Comparison of ENCODE assay signal across 16 cellular contexts in genomic region chr1:167690053-167690452, GRCh38. TPM values are rescaled to one million over a fixed set of nuclear protein-coding genes. Genes with fewer than 3 reads are reported as not detected.
DNase-seq lines count a peak whose midpoint lies in the region; ATAC-seq, FAIRE-seq and TF ChIP-seq lines count a peak whose summit lies in the region.
"Had no signal": no experiment of that assay in that cellular context is flagged by ENCODE, and none has a peak within 500 bp of the region (broad histone marks: within the 10 kb centered on the region; RNA-seq: fewer than 3 reads in every experiment).

No MANE protein-coding gene starts in this region.

- 0 out of 2 replicates have a peak, but pooled peaks cover 5% of the 10 kb centered on the region for H3F3A ChIP-seq in PC-9 (ENCODE audit: insufficient read depth, low read depth)

- intact Hi-C loops in PC-9 (cut with micrococcal nuclease; ENCODE audit: unreplicated experiment) = no loop called here

- POLR2A ChIA-PET in PC-9 (lab: Charles Lee; ENCODE audit: unreplicated experiment) = no interaction called here
- POLR2A ChIA-PET in H1 (lab: Charles Lee; ENCODE audit: partially characterized antibody) = interaction anchor here (1.6 kb wide), 1 partner anchor 136 kb away, joined by 3 read pairs; the partner anchor contains the start of gene CREG1

- no peak overlapping the region for H2BK120ac ChIP-seq in H1 (replicated peaks; ENCODE audit: low read depth, low read length)

- H3K4me2 ChIP-seq in PC-9 (0 out of 2 replicates have a peak overlapping the region, but pooled peaks have one; percentile 2), H1 (ENCODE audit: insufficient read depth in 1 of 2, low read depth in 2 of 2, low read length in 2 of 2) (no peak overlapping the region)

- no peaks in the 10 kb centered on the region; the same call in 1 of the 2 replicates for H3K23me2 ChIP-seq in H1 (ENCODE audit: low read depth, low read length)

- no peak overlapping the region for H2BK15ac ChIP-seq in H1 (ENCODE audit: low read length)

- H3K9ac ChIP-seq in H1 (replicated peaks in 1 of 4; ENCODE audit: extremely low read depth in 1 of 4, low read depth in 3 of 4, low read length in 3 of 4) = no peak overlapping the region

- H3K9me2 ChIP-seq in PC-9 (ENCODE audit: insufficient read depth) = no peaks in the 10 kb centered on the region

- H3K4me3 ChIP-seq in PC-9 (no peak overlapping the region), H1 (ENCODE audit: extremely low read depth in 1 of 4, insufficient read depth in 2 of 4, low read depth in 3 of 4, low read length in 4 of 4) (no peak overlapping the region)

- H3K36me3 Mint-ChIP-seq in activated T-cell treated with anti-CD3 and anti-CD28 coated beads, Interleukin-2, amount 50 U/mL, for 72 hours (ENCODE audit: insufficient read depth in 2 of 2) = peaks cover 3 to 22% of the 10 kb centered on the region in 2 donors
- peaks cover 50% of the 10 kb centered on the region for H3K36me3 Mint-ChIP-seq in activated T-cell treated with anti-CD3 and anti-CD28 coated beads, Interleukin-2, amount 50 U/mL, for 4 hours (ENCODE audit: insufficient read depth)
- peaks cover 62% of the 10 kb centered on the region for H3K36me3 Mint-ChIP-seq in stimulated activated naive CD8-positive, alpha-beta T cell treated with anti-CD3 and anti-CD28 coated beads, Interleukin-15, Interleukin-2, amounts not matched to agents 100 ng/mL and 50 ng/mL, for 24 hours (ENCODE audit: low read depth)

- H2BK5ac ChIP-seq in H1 (ENCODE audit: low read depth, low read length) = peak overlapping the region; percentile 2; the same call in 1 of the 2 replicates

- no peak for TF ChIP-seq RAD21 in H1 (IDR thresholded peaks at IDR 0.05 in 1 of 2, conservative IDR thresholded peaks at IDR 0.05 in 1 of 2; ENCODE audit: low read depth in 2 of 2, low read length in 2 of 2)

- H4K91ac ChIP-seq in H1 (replicated peaks; ENCODE audit: insufficient read length, low read length) = no peak overlapping the region

- TF ChIP-seq EP300 in H1 (IDR thresholded peaks at IDR 0.05; ENCODE audit: borderline replicate concordance in 1 of 2, low read depth in 2 of 2, low read length in 2 of 2) = no peak

- no peak overlapping the region for H3K56ac ChIP-seq in H1 (replicated peaks; ENCODE audit: insufficient read length, low read depth, low read length)

- H4K20me1 ChIP-seq in PC-9 (ENCODE audit: insufficient read depth) = no peaks in the 10 kb centered on the region
- no peaks in the 10 kb centered on the region for H4K20me1 ChIP-seq in H1 (replicated peaks in 1 of 2; ENCODE audit: control insufficient read depth in 1 of 2, insufficient read depth in 2 of 2, low read length in 2 of 2)

- H3K27me3 ChIP-seq in PC-9 (ENCODE audit: insufficient read depth, low read depth) (no peaks in the 10 kb centered on the region), H1 (replicated peaks in 1 of 4; ENCODE audit: control insufficient read depth in 3 of 4, extremely low read depth in 1 of 4, insufficient read depth in 3 of 4, low read length in 3 of 4) (no peaks in the 10 kb centered on the region; a peak in 1 of 7 replicates)
- H3K27me3 ChIP-seq: BE2C had no signal

- no peak for ATAC-seq in activated T-cell treated with anti-CD3 and anti-CD28 coated beads, Interleukin-2, amount 50 U/mL, for 72 hours (replicated peaks in 1 of 2)
- ATAC-seq in activated T-cell treated with anti-CD3 and anti-CD28 coated beads, Interleukin-2, amount 50 U/mL, for 4 hours = no peak
- no peak for ATAC-seq in omental fat pad (ENCODE audit: low FRiP score)
- ATAC-seq: Panc1, Right ventricle myocardium inferior had no signal

- TF ChIP-seq POLR2A in H1 (IDR thresholded peaks at IDR 0.05; ENCODE audit: control extremely low read depth in 1 of 2, low read depth in 2 of 2, low read length in 2 of 2) = no peak

- no peak overlapping the region for H2BK12ac ChIP-seq in H1 (ENCODE audit: low read depth, low read length)

- no peaks in the 10 kb centered on the region for H3K27me3 Mint-ChIP-seq in activated T-cell treated with anti-CD3 and anti-CD28 coated beads, Interleukin-2, amount 50 U/mL, for 72 hours (ENCODE audit: low read depth)
- no peaks in the 10 kb centered on the region for H3K27me3 Mint-ChIP-seq in activated T-cell treated with anti-CD3 and anti-CD28 coated beads, Interleukin-2, amount 50 U/mL, for 4 hours (ENCODE audit: low read depth)
- no peaks in the 10 kb centered on the region for H3K27me3 Mint-ChIP-seq in stimulated activated naive CD8-positive, alpha-beta T cell treated with anti-CD3 and anti-CD28 coated beads, Interleukin-15, Interleukin-2, amounts not matched to agents 100 ng/mL and 50 ng/mL, for 24 hours

- no peaks in the 10 kb centered on the region for H3K9me3 Mint-ChIP-seq in activated T-cell treated with anti-CD3 and anti-CD28 coated beads, Interleukin-2, amount 50 U/mL, for 72 hours
- H3K9me3 Mint-ChIP-seq in activated T-cell treated with anti-CD3 and anti-CD28 coated beads, Interleukin-2, amount 50 U/mL, for 4 hours = no peaks in the 10 kb centered on the region
- H3K9me3 Mint-ChIP-seq in stimulated activated naive CD8-positive, alpha-beta T cell treated with anti-CD3 and anti-CD28 coated beads, Interleukin-15, Interleukin-2, amounts not matched to agents 100 ng/mL and 50 ng/mL, for 24 hours = no peaks in the 10 kb centered on the region

- WGBS in H1 (ENCODE audit: extremely low coverage in 1 of 2, insufficient coverage in 1 of 2, insufficient read length in 1 of 2, insufficient replicate concordance in 2 of 2, low coverage in 1 of 2, low lambda C conversion rate in 2 of 2, missing lambda C conversion rate in 1 of 2), 2 experiments = 84% methylated on average over 4 of the region's 4 CpGs; no CpG with 5 or more reads in 1 of the 2 experiments

- no peak overlapping the region for H3K4ac ChIP-seq in H1 (replicated peaks; ENCODE audit: insufficient read length, low read depth, low read length)

- H3K27ac ChIP-seq in PC-9 (no peak overlapping the region), H1 (ENCODE audit: low read depth, low read length) (no peak overlapping the region)

- DNase-seq in activated T-cell treated with anti-CD3 and anti-CD28 coated beads, Interleukin-2, amount 50 U/mL, for 72 hours = no peak
- DNase-seq in activated T-cell treated with anti-CD3 and anti-CD28 coated beads, Interleukin-2, amount 50 U/mL, for 4 hours = no peak
- no peak for DNase-seq in PC-9
- DNase-seq in H1 (ENCODE audit: low read depth in 1 of 2, low spot score in 2 of 2) = no peak
- no peak for DNase-seq in stimulated activated CD4-positive, alpha-beta T cell treated with anti-CD3 and anti-CD28 coated beads, Interleukin-2, amount 100 ng/mL, for 24 hours
- DNase-seq in omental fat pad (ENCODE audit: low spot score) = no peak
- DNase-seq: BE2C, DMS 273 treated with DMSO at 0.1 percent for 48 hours, KBM-7, NCI-H1694 treated with DMSO at 0.1 percent for 48 hours, NCI-H2171, NCI-H446 treated with DMSO at 0.1 percent for 48 hours, NCI-H748 treated with DMSO at 0.1 percent for 48 hours had no signal

- no peak overlapping the region for H3K23ac ChIP-seq in H1 (ENCODE audit: insufficient read length)

- H3K36me3 ChIP-seq in PC-9 (ENCODE audit: low read depth) (no peaks in the 10 kb centered on the region), H1 (ENCODE audit: control insufficient read depth in 2 of 4, insufficient read depth in 4 of 4, low read length in 3 of 4) (no peaks in the 10 kb centered on the region)
- H3K36me3 ChIP-seq: BE2C had no signal

- no peak overlapping the region for H4K5ac ChIP-seq in H1 (ENCODE audit: insufficient read length, low read depth, low read length)

- H2AFZ ChIP-seq in PC-9 = no peak overlapping the region
- no peak overlapping the region for H2AFZ ChIP-seq in H1 (ENCODE audit: low read length)

- CTCF ChIA-PET in PC-9 (lab: Charles Lee) (no interaction called here), H1 (lab: Charles Lee; ENCODE audit: partially characterized antibody) (interaction anchor here (0.8 to 1.9 kb wide), 9 partner anchors 8 to 149 kb away, joined by 3 to 9 read pairs (median 4); no protein-coding TSS in a partner anchor)

- peak overlapping the region; percentile 84 for H3K27ac Mint-ChIP-seq in activated T-cell treated with anti-CD3 and anti-CD28 coated beads, Interleukin-2, amount 50 U/mL, for 72 hours
- peak overlapping the region; percentile 84 for H3K27ac Mint-ChIP-seq in stimulated activated naive CD8-positive, alpha-beta T cell treated with anti-CD3 and anti-CD28 coated beads, Interleukin-15, Interleukin-2, amounts not matched to agents 100 ng/mL and 50 ng/mL, for 24 hours

- H3K4me1 ChIP-seq in PC-9 (replicated peaks; ENCODE audit: insufficient read depth) = peaks cover 15% of the 10 kb centered on the region
- H3K4me1 ChIP-seq in H1 (replicated peaks in 1 of 4; ENCODE audit: control insufficient read depth in 3 of 4, insufficient read depth in 4 of 4, low read length in 3 of 4) = peaks cover 0 to 5% (median 0%) of the 10 kb centered on the region in 4 experiments; a peak in 3 of 7 replicates

- no peaks in the 10 kb centered on the region for H3K9me3 ChIP-seq in PC-9 (ENCODE audit: insufficient read depth, low read depth)
- H3K9me3 ChIP-seq in H1 (ENCODE audit: insufficient read depth in 2 of 2, low read depth in 1 of 2, low read length in 1 of 2) = no peaks in the 10 kb centered on the region
- H3K9me3 ChIP-seq: BE2C had no signal

- no peak for FAIRE-seq in H1 (lab: Jason Lieb, UNC)

- no peak overlapping the region for H2BK20ac ChIP-seq in H1 (ENCODE audit: low read length)

- no peak overlapping the region for H2AK5ac ChIP-seq in H1 (ENCODE audit: low read depth, low read length)

- H3K4me3 Mint-ChIP-seq in activated T-cell treated with anti-CD3 and anti-CD28 coated beads, Interleukin-2, amount 50 U/mL, for 72 hours = peak overlapping the region in 1 of 2 donors; percentile 5
- no peak overlapping the region for H3K4me3 Mint-ChIP-seq in activated T-cell treated with anti-CD3 and anti-CD28 coated beads, Interleukin-2, amount 50 U/mL, for 4 hours
- H3K4me3 Mint-ChIP-seq in stimulated activated naive CD8-positive, alpha-beta T cell treated with anti-CD3 and anti-CD28 coated beads, Interleukin-15, Interleukin-2, amounts not matched to agents 100 ng/mL and 50 ng/mL, for 24 hours = peak overlapping the region; percentile 35

- H3K18ac ChIP-seq in H1 (ENCODE audit: extremely low read depth, low read length) = no peak overlapping the region

- BruUV-seq in PC-9 (replicated peaks; lab: Mats Ljungman, UMichigan) = no TSS peak

- H3K14ac ChIP-seq in H1 (ENCODE audit: insufficient read length) = no peak overlapping the region

- H3K79me1 ChIP-seq in H1 (ENCODE audit: low read depth, low read length) = no peaks in the 10 kb centered on the region

- H3K79me2 ChIP-seq in PC-9 (ENCODE audit: low read depth) (no peaks in the 10 kb centered on the region), H1 (ENCODE audit: control insufficient read depth in 1 of 2, insufficient read depth in 2 of 2, low read length in 2 of 2) (no peaks in the 10 kb centered on the region)

- TF ChIP-seq CTCF in PC-9 (conservative IDR thresholded peaks at IDR 0.05) (no peak), H1 (IDR thresholded peaks at IDR 0.05; ENCODE audit: control extremely low read depth in 1 of 3, insufficient read depth in 1 of 3, low read depth in 1 of 3, low read length in 3 of 3) (no peak), omental fat pad (IDR thresholded peaks at IDR 0.05) (no peak)

- H3K4me1 Mint-ChIP-seq in activated T-cell treated with anti-CD3 and anti-CD28 coated beads, Interleukin-2, amount 50 U/mL, for 72 hours (ENCODE audit: low read depth) = peaks cover 29% of the 10 kb centered on the region
- peaks cover 9% of the 10 kb centered on the region for H3K4me1 Mint-ChIP-seq in activated T-cell treated with anti-CD3 and anti-CD28 coated beads, Interleukin-2, amount 50 U/mL, for 4 hours (ENCODE audit: low read depth)
- H3K4me1 Mint-ChIP-seq in stimulated activated naive CD8-positive, alpha-beta T cell treated with anti-CD3 and anti-CD28 coated beads, Interleukin-15, Interleukin-2, amounts not matched to agents 100 ng/mL and 50 ng/mL, for 24 hours (ENCODE audit: low read depth) = peaks cover 36% of the 10 kb centered on the region

- H4K8ac ChIP-seq in H1 (ENCODE audit: extremely low read depth, insufficient read depth, low read length) = no peak overlapping the region

RNA-seq across cellular contexts. Expression of gene MPZL1, which starts 31.7 kb away (rescaled TPM):
- total RNA-seq in activated T-cell treated with anti-CD3 and anti-CD28 coated beads, Interleukin-2, amount 50 U/mL, for 72 hours = 10 to 100 TPM; 17.2 to 20.9 TPM
- 10 to 100 TPM; 12.6 to 15.3 (median 15.3) TPM for total RNA-seq in activated T-cell treated with anti-CD3 and anti-CD28 coated beads, Interleukin-2, amount 50 U/mL, for 4 hours
- total RNA-seq in PC-9 (2021) = 67.8 and 80.3 TPM in 2 replicates
- total RNA-seq in H1 (2021; fragmentation: NEBNext Ultra II Directional; extraction: Animal tissue kit (Norgen Biotek cat#: 25700)) = 120 and 128 TPM in 2 replicates
- polyA plus RNA-seq in H1 (2011; rRNA removed) = 31.1 and 37.8 TPM in 2 replicates
- 36.1 TPM for polyA plus RNA-seq in H1 (2011; cell fraction: cytosol; rRNA removed)
- polyA plus RNA-seq in H1 (2011; cell fraction: nucleus; rRNA removed) = 25.1 TPM
- 38.9 to 72.5 TPM (median 40.5 TPM) in 4 replicates for polyA plus RNA-seq in H1 (2012, experiment 1 of 2)
- 14.1 TPM for polyA plus RNA-seq in H1 (2012, experiment 2 of 2)
- 65.8 TPM for polyA plus RNA-seq in H1 (2013, experiment 1 of 2)
- 82.6 TPM for polyA plus RNA-seq in H1 (2013, experiment 2 of 2)
- polyA minus RNA-seq in H1 (2011; rRNA and poly(A)+ RNA removed) = 61.1 and 88.5 TPM in 2 replicates
- 51.2 TPM for polyA minus RNA-seq in H1 (2011; cell fraction: cytosol; rRNA and poly(A)+ RNA removed)
- polyA minus RNA-seq in H1 (2011; cell fraction: nucleus; rRNA and poly(A)+ RNA removed) = 52.0 TPM
- 100 to 1,000 TPM; 102 to 116 (median 108) TPM for total RNA-seq in omental fat pad
